Comparison of ENCODE assay signal across 22 cellular contexts in genomic region chr4:7396186-7396585, GRCh38. TPM values are rescaled to one million over a fixed set of nuclear protein-coding genes. Genes with fewer than 3 reads are reported as not detected.
"Had no signal": no experiment of that assay in that cellular context is flagged by ENCODE, and none has a peak within 500 bp of the region (broad histone marks: within the 10 kb centered on the region; RNA-seq: fewer than 3 reads in every experiment).

No MANE protein-coding gene starts in this region.

- H3K36me3 ChIP-seq: gastroesophageal sphincter, heart right ventricle had no signal

- DNase-seq: activated CD4-positive, alpha-beta T cell treated with anti-CD3 and anti-CD28 coated beads, Interleukin-2, amount 50 U/mL, for 1 hour; activated T-cell treated with anti-CD3 and anti-CD28 coated beads, Interleukin-2, amount 50 U/mL, for 1 hour; heart right ventricle; left colon; naive B cell; small intestine; stimulated activated CD4-positive, alpha-beta T cell treated with anti-CD3 and anti-CD28 coated beads, Interleukin-4, amount 100 ng/mL, for 4 hours; stimulated activated CD8-positive, alpha-beta memory T cell treated with anti-CD3 and anti-CD28 coated beads, Interleukin-4, amount 100 ng/mL, for 48 hours; stimulated activated naive CD4-positive, alpha-beta T cell treated with Interleukin-2 at 50 U/mL for 16 hours; substantia nigra; T-cell; T-helper 9 cell; trophoblast cell had no signal

- H3K36me3 Mint-ChIP-seq: activated naive CD4-positive, alpha-beta T cell treated with anti-CD3 and anti-CD28 coated beads, Interleukin-2, amount 50 U/mL, for 24 hours; naive B cell; T-cell had no signal

- H3K27me3 ChIP-seq: body of pancreas, gastroesophageal sphincter had no signal

- H3K27ac Mint-ChIP-seq: activated naive CD4-positive, alpha-beta T cell treated with anti-CD3 and anti-CD28 coated beads, Interleukin-2, amount 50 U/mL, for 24 hours; activated T-helper 2 cell treated with anti-CD3 and anti-CD28 coated beads, Interferon-gamma antibody, Interleukin-2, Interleukin-4, amounts not matched to agents 10 μg/mL and 5 μg/mL and 100 μg/mL, durations not matched to agents 14 hours and 24 hours and 36 hours; dendritic cell treated with granulocyte-macrophage colony-stimulating factor and Interleukin-4, amounts not matched to agents 40 ng/mL and 50 ng/mL, for 4 days; endodermal cell; naive B cell; T-cell had no signal

- H3K4me3 Mint-ChIP-seq: activated naive CD4-positive, alpha-beta T cell treated with anti-CD3 and anti-CD28 coated beads, Interleukin-2, amount 50 U/mL, for 24 hours; dendritic cell treated with granulocyte-macrophage colony-stimulating factor and Interleukin-4, amounts not matched to agents 40 ng/mL and 50 ng/mL, for 4 days; endodermal cell; naive B cell; T-cell had no signal

- H3K9me3 ChIP-seq: body of pancreas, gastroesophageal sphincter, heart right ventricle had no signal

- H3K4me1 Mint-ChIP-seq: activated naive CD4-positive, alpha-beta T cell treated with anti-CD3 and anti-CD28 coated beads, Interleukin-2, amount 50 U/mL, for 24 hours; naive B cell; T-cell had no signal

- H3K9me3 Mint-ChIP-seq: activated T-helper 2 cell treated with anti-CD3 and anti-CD28 coated beads, Interferon-gamma antibody, Interleukin-2, Interleukin-4, amounts not matched to agents 10 μg/mL and 5 μg/mL and 100 μg/mL, durations not matched to agents 14 hours and 24 hours and 36 hours; dendritic cell treated with granulocyte-macrophage colony-stimulating factor and Interleukin-4, amounts not matched to agents 40 ng/mL and 50 ng/mL, for 4 days; endodermal cell had no signal

- H3K27ac ChIP-seq: body of pancreas, gastroesophageal sphincter, heart right ventricle had no signal

- H3K4me3 ChIP-seq: body of pancreas, gastroesophageal sphincter, heart right ventricle had no signal

RNA-seq across cellular contexts. Expression of gene PSAPL1, which starts 38.5 kb away (rescaled TPM):
- total RNA-seq: activated T-helper 2 cell treated with anti-CD3 and anti-CD28 coated beads, Interferon-gamma antibody, Interleukin-2, Interleukin-4, amounts not matched to agents 10 μg/mL and 5 μg/mL and 100 μg/mL, durations not matched to agents 14 hours and 24 hours and 36 hours; epithelial cell of proximal tubule; left colon; lung microvascular endothelial cell; mononuclear cell; T-cell had no signal
- polyA plus RNA-seq: heart right ventricle, small intestine had no signal
